ENCODE assay signal across 2 cellular contexts in the genomic region with DNA sequence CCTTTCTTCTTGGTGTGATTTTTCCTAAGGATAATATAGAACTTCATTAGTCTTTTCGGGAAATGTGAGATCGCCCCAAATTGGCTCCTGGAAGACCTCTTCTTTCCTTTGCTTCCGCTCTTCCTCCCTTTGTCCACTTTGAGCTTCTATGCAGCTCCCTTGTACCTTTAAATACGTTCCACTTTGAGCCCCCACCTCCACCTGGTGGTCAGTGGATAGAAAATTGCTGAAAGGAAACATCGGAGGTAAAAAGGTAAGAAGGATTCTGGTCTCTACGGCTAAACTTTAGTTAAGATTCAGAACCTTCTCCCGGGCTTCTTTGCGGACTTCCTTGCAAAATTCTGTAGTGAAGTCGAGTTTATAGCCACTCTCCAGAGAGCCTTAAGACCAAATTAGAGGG.
TF ChIP-seq lines count a peak whose summit lies in the region.

No MANE protein-coding gene starts in this region.

TF ChIP-seq in HCT116, 20 proteins besides CTCF, POLR2A, EP300 and RAD21:
- TF ChIP-seq, protein P1, sequence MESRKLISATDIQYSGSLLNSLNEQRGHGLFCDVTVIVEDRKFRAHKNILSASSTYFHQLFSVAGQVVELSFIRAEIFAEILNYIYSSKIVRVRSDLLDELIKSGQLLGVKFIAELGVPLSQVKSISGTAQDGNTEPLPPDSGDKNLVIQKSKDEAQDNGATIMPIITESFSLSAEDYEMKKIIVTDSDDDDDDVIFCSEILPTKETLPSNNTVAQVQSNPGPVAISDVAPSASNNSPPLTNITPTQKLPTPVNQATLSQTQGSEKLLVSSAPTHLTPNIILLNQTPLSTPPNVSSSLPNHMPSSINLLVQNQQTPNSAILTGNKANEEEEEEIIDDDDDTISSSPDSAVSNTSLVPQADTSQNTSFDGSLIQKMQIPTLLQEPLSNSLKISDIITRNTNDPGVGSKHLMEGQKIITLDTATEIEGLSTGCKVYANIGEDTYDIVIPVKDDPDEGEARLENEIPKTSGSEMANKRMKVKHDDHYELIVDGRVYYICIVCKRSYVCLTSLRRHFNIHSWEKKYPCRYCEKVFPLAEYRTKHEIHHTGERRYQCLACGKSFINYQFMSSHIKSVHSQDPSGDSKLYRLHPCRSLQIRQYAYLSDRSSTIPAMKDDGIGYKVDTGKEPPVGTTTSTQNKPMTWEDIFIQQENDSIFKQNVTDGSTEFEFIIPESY (IDR thresholded peaks at IDR 0.05; ENCODE audit: extremely low read depth, insufficient replicate concordance, low read length), result no peak
- TF ChIP-seq SRF (IDR thresholded peaks at IDR 0.05; ENCODE audit: low read depth), result no peak
- TF ChIP-seq ZNF274 (IDR thresholded peaks at IDR 0.05; ENCODE audit: low read depth, low read length), result no peak
- no peak for TF ChIP-seq EZH2phosphoT487 (IDR thresholded peaks at IDR 0.05; ENCODE audit: borderline replicate concordance)
- no peak for TF ChIP-seq SIN3A (IDR thresholded peaks at IDR 0.05; ENCODE audit: low read depth)
- TF ChIP-seq EGR1 (IDR thresholded peaks at IDR 0.05; ENCODE audit: low read depth), result no peak
- TF ChIP-seq POLR2AphosphoS5 (IDR thresholded peaks at IDR 0.05; ENCODE audit: low read depth, low read length), result no peak
- TF ChIP-seq ZFX (IDR thresholded peaks at IDR 0.05), result no peak
- TF ChIP-seq, protein P2, sequence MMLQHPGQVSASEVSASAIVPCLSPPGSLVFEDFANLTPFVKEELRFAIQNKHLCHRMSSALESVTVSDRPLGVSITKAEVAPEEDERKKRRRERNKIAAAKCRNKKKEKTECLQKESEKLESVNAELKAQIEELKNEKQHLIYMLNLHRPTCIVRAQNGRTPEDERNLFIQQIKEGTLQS (IDR thresholded peaks at IDR 0.05), result no peak
- TF ChIP-seq JUND (IDR thresholded peaks at IDR 0.05), result no peak
- TF ChIP-seq CEBPB (IDR thresholded peaks at IDR 0.05; ENCODE audit: low read depth), result no peak
- no peak for TF ChIP-seq TCF7L2 (IDR thresholded peaks at IDR 0.05; ENCODE audit: borderline replicate concordance, extremely low read depth, insufficient read depth, insufficient read length)
- no peak for TF ChIP-seq CBX3 (IDR thresholded peaks at IDR 0.05; ENCODE audit: low read depth)

TF ChIP-seq in K562, 482 proteins besides CTCF, POLR2A, EP300 and RAD21:
- TF ChIP-seq, protein P3, sequence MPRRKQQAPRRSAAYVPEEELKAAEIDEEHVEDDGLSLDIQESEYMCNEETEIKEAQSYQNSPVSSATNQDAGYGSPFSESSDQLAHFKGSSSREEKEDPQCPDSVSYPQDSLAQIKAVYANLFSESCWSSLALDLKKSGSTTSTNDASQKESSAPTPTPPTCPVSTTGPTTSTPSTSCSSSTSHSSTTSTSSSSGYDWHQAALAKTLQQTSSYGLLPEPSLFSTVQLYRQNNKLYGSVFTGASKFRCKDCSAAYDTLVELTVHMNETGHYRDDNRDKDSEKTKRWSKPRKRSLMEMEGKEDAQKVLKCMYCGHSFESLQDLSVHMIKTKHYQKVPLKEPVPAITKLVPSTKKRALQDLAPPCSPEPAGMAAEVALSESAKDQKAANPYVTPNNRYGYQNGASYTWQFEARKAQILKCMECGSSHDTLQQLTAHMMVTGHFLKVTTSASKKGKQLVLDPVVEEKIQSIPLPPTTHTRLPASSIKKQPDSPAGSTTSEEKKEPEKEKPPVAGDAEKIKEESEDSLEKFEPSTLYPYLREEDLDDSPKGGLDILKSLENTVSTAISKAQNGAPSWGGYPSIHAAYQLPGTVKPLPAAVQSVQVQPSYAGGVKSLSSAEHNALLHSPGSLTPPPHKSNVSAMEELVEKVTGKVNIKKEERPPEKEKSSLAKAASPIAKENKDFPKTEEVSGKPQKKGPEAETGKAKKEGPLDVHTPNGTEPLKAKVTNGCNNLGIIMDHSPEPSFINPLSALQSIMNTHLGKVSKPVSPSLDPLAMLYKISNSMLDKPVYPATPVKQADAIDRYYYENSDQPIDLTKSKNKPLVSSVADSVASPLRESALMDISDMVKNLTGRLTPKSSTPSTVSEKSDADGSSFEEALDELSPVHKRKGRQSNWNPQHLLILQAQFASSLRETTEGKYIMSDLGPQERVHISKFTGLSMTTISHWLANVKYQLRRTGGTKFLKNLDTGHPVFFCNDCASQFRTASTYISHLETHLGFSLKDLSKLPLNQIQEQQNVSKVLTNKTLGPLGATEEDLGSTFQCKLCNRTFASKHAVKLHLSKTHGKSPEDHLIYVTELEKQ (CRISPR knock-in tag; IDR thresholded peaks at IDR 0.05), result no peak
- no peak for TF ChIP-seq MTF1 (CRISPR knock-in tag; IDR thresholded peaks at IDR 0.05; ENCODE audit: borderline replicate concordance)
- TF ChIP-seq, protein P4, sequence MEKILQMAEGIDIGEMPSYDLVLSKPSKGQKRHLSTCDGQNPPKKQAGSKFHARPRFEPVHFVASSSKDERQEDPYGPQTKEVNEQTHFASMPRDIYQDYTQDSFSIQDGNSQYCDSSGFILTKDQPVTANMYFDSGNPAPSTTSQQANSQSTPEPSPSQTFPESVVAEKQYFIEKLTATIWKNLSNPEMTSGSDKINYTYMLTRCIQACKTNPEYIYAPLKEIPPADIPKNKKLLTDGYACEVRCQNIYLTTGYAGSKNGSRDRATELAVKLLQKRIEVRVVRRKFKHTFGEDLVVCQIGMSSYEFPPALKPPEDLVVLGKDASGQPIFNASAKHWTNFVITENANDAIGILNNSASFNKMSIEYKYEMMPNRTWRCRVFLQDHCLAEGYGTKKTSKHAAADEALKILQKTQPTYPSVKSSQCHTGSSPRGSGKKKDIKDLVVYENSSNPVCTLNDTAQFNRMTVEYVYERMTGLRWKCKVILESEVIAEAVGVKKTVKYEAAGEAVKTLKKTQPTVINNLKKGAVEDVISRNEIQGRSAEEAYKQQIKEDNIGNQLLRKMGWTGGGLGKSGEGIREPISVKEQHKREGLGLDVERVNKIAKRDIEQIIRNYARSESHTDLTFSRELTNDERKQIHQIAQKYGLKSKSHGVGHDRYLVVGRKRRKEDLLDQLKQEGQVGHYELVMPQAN (IDR thresholded peaks at IDR 0.05; ENCODE audit: borderline replicate concordance), result no peak
- no peak for TF ChIP-seq SRSF9 (IDR thresholded peaks at IDR 0.05; ENCODE audit: borderline replicate concordance, low read depth, low read length)
- TF ChIP-seq CBX8 (IDR thresholded peaks at IDR 0.05; ENCODE audit: borderline replicate concordance, extremely low read depth, low read depth, low read length, poor library complexity, severe bottlenecking), result no peak
- no peak for TF ChIP-seq NR2F6 (CRISPR knock-in tag; IDR thresholded peaks at IDR 0.05)
- no peak for TF ChIP-seq ZNF76 (CRISPR knock-in tag; IDR thresholded peaks at IDR 0.05; ENCODE audit: borderline replicate concordance)
- no peak for TF ChIP-seq LCOR (CRISPR knock-in tag; IDR thresholded peaks at IDR 0.05)
- no peak for TF ChIP-seq ZNF24 (IDR thresholded peaks at IDR 0.05)
- no peak for TF ChIP-seq BDP1 (IDR thresholded peaks at IDR 0.05; ENCODE audit: insufficient read depth, insufficient read length)
TF ChIP-seq in K562: peak in this region for 0.
